ENCODE assay signal across 11 cellular contexts in genomic region chr13:44312898-44313551, GRCh38.
DNase-seq lines count a peak whose midpoint lies in the region; ATAC-seq and TF ChIP-seq lines count a peak whose summit lies in the region.
"Had no signal": no experiment of that assay in that cellular context is flagged by ENCODE, and none has a peak within 500 bp of the region (broad histone marks: within the 10 kb centered on the region; RNA-seq: fewer than 3 reads in every experiment).

No MANE protein-coding gene starts in this region.

- DNase-seq in AG09309 (ENCODE audit: low read depth) (peak; percentile 83), HS-27A (ENCODE audit: low read depth) (peak; percentile 84), astrocyte of the hippocampus (ENCODE audit: low read depth, low spot score) (peak; percentile 89), lung (ENCODE audit: low spot score) (no peak), cardiac septum (ENCODE audit: low spot score) (no peak)
- DNase-seq: anterior cingulate cortex, Kasumi-1, midbrain had no signal

- no peaks in the 10 kb centered on the region for H3K27me3 ChIP-seq in lung (ENCODE audit: control insufficient read depth, insufficient read depth)

- WGBS in lung, 2 donors = 57 to 86% methylated on average over 2 of the region's 2 CpGs

- peak; percentile 23 for ATAC-seq in lung (ENCODE audit: insufficient read depth, low FRiP score)
- ATAC-seq in GM18505 (IDR thresholded peaks at IDR 0.05; ENCODE audit: unreplicated experiment) = no peak
- no peak for ATAC-seq in GM21528 (IDR thresholded peaks at IDR 0.05; ENCODE audit: low FRiP score, unreplicated experiment)
- no peak for ATAC-seq in HG03175 (IDR thresholded peaks at IDR 0.05; ENCODE audit: unreplicated experiment)

- H3K4me1 ChIP-seq in lung (ENCODE audit: control insufficient read depth in 2 of 2, insufficient read depth in 2 of 2, low read length in 2 of 2) = peaks cover 5 to 6% of the 10 kb centered on the region in 2 donors

- H3K36me3 ChIP-seq in lung (ENCODE audit: control insufficient read depth in 2 of 2, insufficient read depth in 2 of 2, low read length in 2 of 2) = no peaks in the 10 kb centered on the region

- H3K27ac ChIP-seq in lung (ENCODE audit: low read depth in 1 of 2, low read length in 1 of 2) = no peak overlapping the region

- no peak for TF ChIP-seq CTCF in AG09309 (IDR thresholded peaks at IDR 0.05; ENCODE audit: control insufficient read depth, insufficient read depth, low read depth, low read length, missing control alignments)
- TF ChIP-seq CTCF in lung (IDR thresholded peaks at IDR 0.05; ENCODE audit: control extremely low read depth, extremely low read depth) = no peak

- TF ChIP-seq POLR2A in GM18505 (IDR thresholded peaks at IDR 0.05; ENCODE audit: borderline replicate concordance, extremely low read depth, insufficient read depth, insufficient read length) = no peak

- H3K4me3 ChIP-seq in AG09309 (ENCODE audit: control insufficient read depth, low read depth, low read length) = no peak overlapping the region
- H3K4me3 ChIP-seq in lung = no peak overlapping the region

- intact Hi-C loops in cardiac septum (cut with DNase I) = loop anchor here (5.0 kb wide), 1 partner anchor 49 kb away; no protein-coding TSS in a partner anchor

- H3K9me3 ChIP-seq in lung (ENCODE audit: control insufficient read depth in 2 of 2, insufficient read depth in 1 of 2, low read length in 1 of 2) = no peaks in the 10 kb centered on the region

Comparison
In these comparisons a context has a peak if more than half of its experiments do, and no peak if none do; other contexts are left out.
1. DNase-seq: peak in AG09309 (single experiment), HS-27A (single experiment) and astrocyte of the hippocampus (single experiment); none in lung (single experiment) and cardiac septum (single experiment).